19 cellular contexts compared by ENCODE assay signal in the genomic region with DNA sequence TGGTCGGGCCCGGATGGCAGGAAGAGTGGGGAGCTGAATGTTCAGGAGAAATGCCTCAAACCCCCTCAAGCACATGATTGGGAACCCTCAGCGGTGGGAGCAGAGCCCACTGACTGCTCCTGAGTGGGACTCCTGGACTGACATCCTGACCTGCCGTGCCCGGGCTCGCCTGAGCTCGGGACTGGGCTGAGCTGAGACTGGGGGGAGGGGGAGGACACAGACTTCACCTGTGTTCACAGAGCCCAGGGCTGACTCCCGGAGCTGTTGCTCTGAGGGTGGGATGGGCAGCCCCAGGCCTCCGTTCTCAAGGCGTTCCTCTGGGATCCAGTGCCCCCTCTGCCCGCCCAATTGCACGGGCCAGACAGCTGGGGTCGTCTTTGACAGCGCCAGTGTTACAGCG.
"Had no signal": no experiment of that assay in that cellular context is flagged by ENCODE, and none has a peak within 500 bp of the region (broad histone marks: within the 10 kb centered on the region; RNA-seq: fewer than 3 reads in every experiment).

No MANE protein-coding gene starts in this region.

- ATAC-seq: esophagus mucosa; heart left ventricle; left colon; naive thymus-derived CD4-positive, alpha-beta T cell had no signal

- H3K4me3 ChIP-seq: colonic mucosa, heart left ventricle, ovary, right atrium auricular region, stomach, thoracic aorta, transverse colon had no signal

- H3K36me3 ChIP-seq: colonic mucosa, heart left ventricle, ovary, right atrium auricular region, stomach, thoracic aorta, transverse colon had no signal

- DNase-seq: colonic mucosa; effector CD8-positive, alpha-beta T cell; heart left ventricle; hippocampal formation; left colon; mesendoderm; naive thymus-derived CD4-positive, alpha-beta T cell; nephron progenitor cell; nucleus accumbens; ovary; small intestine; stimulated activated CD4-positive, alpha-beta T cell treated with anti-CD3 and anti-CD28 coated beads, Interleukin-12 subunit alpha, Interleukin-12 subunit beta, amount 100 ng/mL, for 4 hours; stimulated activated naive CD4-positive, alpha-beta T cell; stomach; substantia nigra; transverse colon had no signal

- H3K9me3 ChIP-seq: colonic mucosa, heart left ventricle, ovary, right atrium auricular region, stomach, thoracic aorta, transverse colon had no signal

- H3K27me3 ChIP-seq: colonic mucosa, heart left ventricle, ovary, right atrium auricular region, stomach, transverse colon had no signal

- H3K27ac Mint-ChIP-seq: nephron progenitor cell had no signal

- H3K27ac ChIP-seq: colonic mucosa, heart left ventricle, ovary, right atrium auricular region, stomach, thoracic aorta, transverse colon had no signal

- H3K27me3 Mint-ChIP-seq: naive thymus-derived CD4-positive, alpha-beta T cell had no signal

- H3K9me3 Mint-ChIP-seq: naive thymus-derived CD4-positive, alpha-beta T cell; nephron progenitor cell had no signal

- H3K4me3 Mint-ChIP-seq: naive thymus-derived CD4-positive, alpha-beta T cell; nephron progenitor cell had no signal

- H3K36me3 Mint-ChIP-seq: naive thymus-derived CD4-positive, alpha-beta T cell had no signal
